Comparison of ENCODE assay signal across 8 cellular contexts in the genomic region with DNA sequence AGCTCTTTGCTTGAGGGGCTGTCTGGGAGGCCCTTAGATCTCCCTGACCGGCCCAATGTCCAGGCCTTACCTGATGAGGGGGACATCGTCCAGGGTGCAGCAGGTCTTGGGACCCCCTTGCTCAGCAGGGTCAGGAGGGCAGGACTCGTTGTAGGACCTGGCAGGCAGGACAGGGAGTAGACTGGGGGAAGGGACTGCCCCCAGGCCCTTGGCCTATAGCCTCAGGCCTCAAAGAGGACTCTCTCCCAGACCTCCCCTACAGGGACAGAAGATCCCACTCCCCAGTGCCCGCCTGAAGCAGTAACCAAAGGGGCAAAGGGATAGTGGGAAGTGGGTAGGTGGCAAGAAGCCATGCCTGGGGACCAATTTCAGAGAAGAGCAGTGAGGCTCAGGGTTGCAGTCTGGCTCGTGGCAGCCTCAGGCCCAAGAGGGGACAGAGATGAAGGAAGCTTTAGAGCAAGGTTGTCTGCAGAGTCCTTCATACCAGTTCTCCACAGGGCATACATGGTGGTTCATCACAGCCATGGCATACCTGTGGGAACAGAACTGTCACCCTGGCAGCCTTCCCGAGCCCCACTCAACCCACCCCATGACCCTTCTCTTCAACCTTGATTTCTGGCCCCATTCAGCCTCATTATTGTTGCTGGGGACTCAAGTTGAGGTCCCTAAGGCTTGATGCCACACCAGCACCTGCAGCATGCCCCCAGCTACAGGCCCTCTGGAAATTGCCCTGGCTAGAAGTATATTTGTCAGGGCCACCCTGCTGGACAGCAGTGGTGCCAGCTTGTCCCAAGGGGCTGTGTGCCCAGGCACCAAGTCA. TPM values are rescaled to one million over a fixed set of nuclear protein-coding genes. Genes with fewer than 3 reads are reported as not detected.
DNase-seq lines count a peak whose midpoint lies in the region; ATAC-seq and TF ChIP-seq lines count a peak whose summit lies in the region.

No MANE protein-coding gene starts in this region.

- peaks cover 24% of the 10 kb centered on the region for H3K4me1 Mint-ChIP-seq in activated naive CD8-positive, alpha-beta T cell treated with anti-CD3 and anti-CD28 coated beads for 36 hours

- peaks cover 6% of the 10 kb centered on the region for H3K36me3 Mint-ChIP-seq in activated naive CD8-positive, alpha-beta T cell treated with anti-CD3 and anti-CD28 coated beads for 36 hours

- H3K4me1 ChIP-seq in iPS-18a (ENCODE audit: control insufficient read depth, low read depth, low read length): no peaks in the 10 kb centered on the region

- no peak for TF ChIP-seq CTCF in HFF-Myc (IDR thresholded peaks at IDR 0.05; ENCODE audit: low read depth, low read length, missing control alignments)

- H3K27ac Mint-ChIP-seq in activated naive CD8-positive, alpha-beta T cell treated with anti-CD3 and anti-CD28 coated beads for 36 hours: peak overlapping the region; percentile 79

- H3K9me3 Mint-ChIP-seq in activated naive CD8-positive, alpha-beta T cell treated with anti-CD3 and anti-CD28 coated beads for 36 hours: no peaks in the 10 kb centered on the region

- TF ChIP-seq POLR2A in erythroblast (IDR thresholded peaks at IDR 0.05; ENCODE audit: low read length): no peak

- H3K27me3 ChIP-seq in iPS-18a (ENCODE audit: control insufficient read depth, insufficient read depth, low read length): no peaks in the 10 kb centered on the region

- H3K27ac ChIP-seq in iPS-18a (ENCODE audit: low read length) (no peak overlapping the region), skin epidermis (peak overlapping the region in 13 of 21 experiments; percentile 72 to 96 (median 91))

- DNase-seq in HFF-Myc (ENCODE audit: extremely low read depth, low read depth) (no peak), erythroblast (lab: John Stamatoyannopoulos, UW) (no peak), SKM-1 (lab: John Stamatoyannopoulos, UW; ENCODE audit: unreplicated experiment) (no peak), HUDEP-2 (lab: John Stamatoyannopoulos, UW; ENCODE audit: unreplicated experiment in 76 of 76) (no peak)
- DNase-seq in activated naive CD8-positive, alpha-beta T cell treated with anti-CD3 and anti-CD28 coated beads for 36 hours: no peak

- H3K36me3 ChIP-seq in iPS-18a (ENCODE audit: control insufficient read depth, low read depth, low read length): peaks cover 15% of the 10 kb centered on the region

- H3K9ac ChIP-seq in iPS-18a (ENCODE audit: low read length): no peak overlapping the region

- H3K4me3 ChIP-seq in HFF-Myc (replicated peaks; ENCODE audit: low read depth, low read length): peak overlapping the region; percentile 70
- peak overlapping the region; percentile 93 for H3K4me3 ChIP-seq in iPS-18a (ENCODE audit: low read length)
- peak overlapping the region in 3 of 7 experiments; percentile 66 to 79 (median 75) for H3K4me3 ChIP-seq in skin epidermis

- H3K9me3 ChIP-seq in iPS-18a (ENCODE audit: control insufficient read depth, low read depth, low read length): no peaks in the 10 kb centered on the region

- H3K27me3 Mint-ChIP-seq in activated naive CD8-positive, alpha-beta T cell treated with anti-CD3 and anti-CD28 coated beads for 36 hours: no peaks in the 10 kb centered on the region

- peak overlapping the region; percentile 80 for H3K4me3 Mint-ChIP-seq in activated naive CD8-positive, alpha-beta T cell treated with anti-CD3 and anti-CD28 coated beads for 36 hours

- ATAC-seq in HG03108 (IDR thresholded peaks at IDR 0.05; ENCODE audit: unreplicated experiment): no peak

RNA-seq across cellular contexts. Expression of gene TMEM150A, which starts 1.3 kb away (rescaled TPM):
- total RNA-seq in activated naive CD8-positive, alpha-beta T cell treated with anti-CD3 and anti-CD28 coated beads for 36 hours: 1 to 10 TPM; 2.4 to 3.4 TPM

RNA-seq across cellular contexts. Expression of gene RNF181, which starts 5.6 kb away (rescaled TPM):
- total RNA-seq in activated naive CD8-positive, alpha-beta T cell treated with anti-CD3 and anti-CD28 coated beads for 36 hours: 100 to 1,000 TPM in 1 of 2 experiments, 10 to 100 TPM in 1; 90.9 to 104 TPM

RNA-seq across cellular contexts. Expression of gene C2orf68, which starts 10.7 kb away (rescaled TPM):
- 10 to 100 TPM; 23.1 to 25.0 TPM for total RNA-seq in activated naive CD8-positive, alpha-beta T cell treated with anti-CD3 and anti-CD28 coated beads for 36 hours

RNA-seq across cellular contexts. Expression of gene USP39, which starts 14.8 kb away (rescaled TPM):
- total RNA-seq in activated naive CD8-positive, alpha-beta T cell treated with anti-CD3 and anti-CD28 coated beads for 36 hours: 100 to 1,000 TPM in 1 of 2 experiments, 10 to 100 TPM in 1; 97.9 to 109 TPM

RNA-seq across cellular contexts. Expression of gene VAMP5, which starts 16.9 kb away (rescaled TPM):
- total RNA-seq in activated naive CD8-positive, alpha-beta T cell treated with anti-CD3 and anti-CD28 coated beads for 36 hours: 10 to 100 TPM; 27.9 to 29.3 TPM
